Comparison of ENCODE assay signal across 8 cellular contexts in genomic region chr19:1478934-1479707, GRCh38. TPM values are rescaled to one million over a fixed set of nuclear protein-coding genes. Genes with fewer than 3 reads are reported as not detected.
DNase-seq lines count a peak whose midpoint lies in the region; ATAC-seq, FAIRE-seq and TF ChIP-seq lines count a peak whose summit lies in the region.

Gene C19orf25, minus strand, starts transcription at chr19:1479215. Its CDS starts 312 bp downstream, at chr19:1478903.

- H3K9me1 ChIP-seq in IMR-90 (ENCODE audit: insufficient read depth, low read length) = 0 out of 2 replicates have a peak, but pooled peaks cover 3% of the 10 kb centered on the region
- no peaks in the 10 kb centered on the region for H3K9me1 ChIP-seq in endothelial cell of umbilical vein (replicated peaks; ENCODE audit: control insufficient read depth, extremely low read depth, insufficient read depth, low read length)

- H3K4me1 ChIP-seq in IMR-90 (ENCODE audit: control insufficient read depth, insufficient read depth, low read length) (no peaks in the 10 kb centered on the region), OCI-LY7 (ENCODE audit: insufficient read depth, low read length, poor library complexity, severe bottlenecking) (peaks cover 14% of the 10 kb centered on the region), endothelial cell of umbilical vein (ENCODE audit: control insufficient read depth, extremely low read depth, insufficient read depth, low read length) (peaks cover 3% of the 10 kb centered on the region)

- H2BK20ac ChIP-seq in IMR-90 (ENCODE audit: low read depth, low read length) = peak within 1 kb of the TSS; percentile 40; the same call in 1 of the 2 replicates

- H3K9me2 ChIP-seq in OCI-LY7 (ENCODE audit: insufficient read depth, low read length) = no peaks in the 10 kb centered on the region

- H3K18ac ChIP-seq in IMR-90 (ENCODE audit: low read depth, low read length) = peak within 1 kb of the TSS; percentile 53; the same call in 1 of the 2 replicates

- H3K9me3 ChIP-seq in IMR-90 (ENCODE audit: control insufficient read depth, insufficient read depth, low read length) (no peaks in the 10 kb centered on the region), OCI-LY7 (ENCODE audit: low read length) (no peaks in the 10 kb centered on the region), endothelial cell of umbilical vein (replicated peaks; ENCODE audit: control insufficient read depth, insufficient read depth, low read length) (no peaks in the 10 kb centered on the region)

- peak within 1 kb of the TSS; percentile 83 for H3K27ac ChIP-seq in IMR-90 (ENCODE audit: insufficient read depth, low read length)
- peak within 1 kb of the TSS; percentile 81 for H3K27ac ChIP-seq in OCI-LY7 (ENCODE audit: low read depth, low read length, poor library complexity, severe bottlenecking)
- peak within 1 kb of the TSS; percentile 15 for H3K27ac ChIP-seq in endothelial cell of umbilical vein (ENCODE audit: insufficient read depth, low read depth, low read length)

- peak within 1 kb of the TSS; percentile 85 for H2BK120ac ChIP-seq in IMR-90 (ENCODE audit: low read depth, low read length)

- peaks cover 25% of the 10 kb centered on the region for H4K20me1 ChIP-seq in IMR-90 (ENCODE audit: insufficient read depth, low read length)
- no peaks in the 10 kb centered on the region; the same call in 1 of the 2 replicates for H4K20me1 ChIP-seq in OCI-LY7 (ENCODE audit: insufficient read depth, low read length)
- H4K20me1 ChIP-seq in endothelial cell of umbilical vein (replicated peaks; ENCODE audit: control insufficient read depth, extremely low read depth, insufficient read depth, low read length) = no peaks in the 10 kb centered on the region

- ATAC-seq in GM21447 (IDR thresholded peaks at IDR 0.05; ENCODE audit: unreplicated experiment) (peak; percentile 86), IMR-90 (ENCODE audit: low read depth) (peak; percentile 95)

- BruUV-seq in IMR-90 (replicated peaks; lab: Mats Ljungman, UMichigan) (no TSS peak), OCI-LY7 (replicated peaks; lab: Mats Ljungman, UMichigan) (no TSS peak), endothelial cell of umbilical vein (replicated peaks; lab: Mats Ljungman, UMichigan) (no TSS peak)

- H3K9ac ChIP-seq in IMR-90 (ENCODE audit: low read depth, low read length) (peak within 1 kb of the TSS; percentile 77), endothelial cell of umbilical vein (replicated peaks; ENCODE audit: extremely low read depth, insufficient read depth, low read length) (peak within 1 kb of the TSS; percentile 64)

- POLR2A ChIA-PET in IMR-90 (lab: Charles Lee; ENCODE audit: unreplicated experiment) (no interaction called here), OCI-LY7 (lab: Charles Lee) (no interaction called here), endothelial cell of umbilical vein (lab: Charles Lee) (interaction anchor here (0.6 kb wide), 2 partner anchors 237 to 394 kb away, joined by 3 read pairs; no protein-coding TSS in a partner anchor)

- peak within 1 kb of the TSS; percentile 78 for H3K23ac ChIP-seq in IMR-90 (ENCODE audit: low read depth, low read length)

- peak within 1 kb of the TSS; percentile 85; the same call in 1 of the 3 replicates for H2BK15ac ChIP-seq in IMR-90 (ENCODE audit: low read depth, low read length)

- TF ChIP-seq POLR2A in IMR-90 (IDR thresholded peaks at IDR 0.05; ENCODE audit: low read depth, low read length) = peak; percentile 79
- peak; percentile 90 for TF ChIP-seq POLR2A in endothelial cell of umbilical vein (IDR thresholded peaks at IDR 0.05; ENCODE audit: low read depth, low read length)

- H3K4me3 ChIP-seq in IMR-90 (ENCODE audit: insufficient read depth, low read depth, low read length) (peak within 1 kb of the TSS; percentile 54), OCI-LY7 (ENCODE audit: low read depth, low read length, poor library complexity, severe bottlenecking) (peak within 1 kb of the TSS; percentile 88), endothelial cell of umbilical vein (replicated peaks in 1 of 3; ENCODE audit: insufficient read depth in 1 of 3, low read depth in 1 of 3, low read length in 3 of 3) (peak within 1 kb of the TSS; percentile 75 to 88 (median 75))

- peak within 1 kb of the TSS; percentile 92 for H4K91ac ChIP-seq in IMR-90 (ENCODE audit: insufficient read depth, low read depth, low read length)

- no peak within 1 kb of the TSS for H3K56ac ChIP-seq in IMR-90 (ENCODE audit: extremely low read depth, insufficient read depth, low read length)

- H3K27me3 ChIP-seq in IMR-90 (ENCODE audit: control insufficient read depth, insufficient read depth, low read length) (no peaks in the 10 kb centered on the region), endothelial cell of umbilical vein (ENCODE audit: control insufficient read depth in 2 of 2, insufficient read depth in 2 of 2, low read length in 2 of 2) (no peaks in the 10 kb centered on the region)

- intact Hi-C loops in IMR-90 (cut with micrococcal nuclease) (no loop called here), OCI-LY7 (cut with micrococcal nuclease; ENCODE audit: unreplicated experiment) (loop anchor here (1.0 to 2.0 kb wide), 3 partner anchors 24 to 72 kb away; partner anchors contain the start of gene DAZAP1), endothelial cell of umbilical vein (cut with micrococcal nuclease) (loop anchor here (1.0 kb wide), 1 partner anchor 11 kb away; the partner anchor contains the start of gene PCSK4)

- peak within 1 kb of the TSS; percentile 77 for H2BK5ac ChIP-seq in IMR-90 (ENCODE audit: low read depth, low read length, poor library complexity, severe bottlenecking)

- H3K4ac ChIP-seq in IMR-90 (ENCODE audit: low read depth, low read length) = peak within 1 kb of the TSS; percentile 97

- peak within 1 kb of the TSS; percentile 47 for H2AK5ac ChIP-seq in IMR-90 (ENCODE audit: low read depth, low read length)

- H2AFZ ChIP-seq in IMR-90 (replicated peaks; ENCODE audit: low read length, poor library complexity) (peak within 1 kb of the TSS; percentile 99), OCI-LY7 (ENCODE audit: low read length) (peak within 1 kb of the TSS; percentile 82), endothelial cell of umbilical vein (ENCODE audit: low read depth, low read length) (peak within 1 kb of the TSS; percentile 97)

- WGBS in IMR-90 (ENCODE audit: extremely low coverage in 2 of 2, insufficient read length in 1 of 2), 2 experiments = 0% methylated on average over 49 of the region's 71 CpGs; no CpG with 5 or more reads in 1 of the 2 experiments

- peak within 1 kb of the TSS; percentile 81 for H4K5ac ChIP-seq in IMR-90 (ENCODE audit: low read depth, low read length)

- peak within 1 kb of the TSS; percentile 74 for H3K4me2 ChIP-seq in IMR-90 (ENCODE audit: low read depth, low read length)
- peak within 1 kb of the TSS; percentile 73 for H3K4me2 ChIP-seq in OCI-LY7 (ENCODE audit: low read length)
- peak within 1 kb of the TSS; percentile 65 for H3K4me2 ChIP-seq in endothelial cell of umbilical vein (ENCODE audit: insufficient read depth, low read length)

- peaks cover 17% of the 10 kb centered on the region for H3K79me2 ChIP-seq in OCI-LY7 (ENCODE audit: insufficient read depth, low read depth, low read length)
- peaks cover 5% of the 10 kb centered on the region for H3K79me2 ChIP-seq in endothelial cell of umbilical vein (ENCODE audit: control insufficient read depth, insufficient read depth, low read length)

- H4K8ac ChIP-seq in IMR-90 (ENCODE audit: low read depth in 2 of 2, low read length in 2 of 2) = peak within 1 kb of the TSS; percentile 80 to 98

- peak within 1 kb of the TSS; percentile 92 for H2AK9ac ChIP-seq in IMR-90 (replicated peaks; ENCODE audit: low read depth, low read length, poor library complexity)

- DNase-seq in Caki2 (ENCODE audit: low read depth) = peak; percentile 85
- peak; percentile 89 for DNase-seq in IMR-90
- DNase-seq in OCI-LY7 (ENCODE audit: low spot score) = peak; percentile 96
- peak; percentile 94 for DNase-seq in activated CD8-positive, alpha-beta memory T cell treated with anti-CD3 and anti-CD28 coated beads, Interleukin-2, amount 50 U/mL, for 48 hours
- peak; percentile 91 for DNase-seq in endothelial cell of umbilical vein (ENCODE audit: low read depth, low spot score)
- DNase-seq in middle frontal gyrus (ENCODE audit: extremely low spot score, low spot score) = peak; percentile 90
- DNase-seq in stimulated activated CD8-positive, alpha-beta memory T cell treated with anti-CD3 and anti-CD28 coated beads, Interleukin-2, amount 100 ng/mL, for 1 hour (ENCODE audit: low read depth in 2 of 2) = peak; percentile 83 to 86

- H3K79me1 ChIP-seq in IMR-90 (ENCODE audit: low read depth in 1 of 2, low read length in 2 of 2) = peaks cover 10 to 42% of the 10 kb centered on the region in 2 experiments

- in situ Hi-C loops in Caki2 (cut with HindIII; ENCODE audit: low pct_unique_long_range_greater_than_20kb, low sequenced_read_pairs) (no loop called here), IMR-90 (cut with MboI; ENCODE audit: low sequenced_read_pairs) (no loop called here)

- TF ChIP-seq CTCF in IMR-90 (conservative IDR thresholded peaks at IDR 0.05; ENCODE audit: low read depth, low read length) (no peak), OCI-LY7 (conservative IDR thresholded peaks at IDR 0.05; ENCODE audit: low read length) (no peak), endothelial cell of umbilical vein (IDR thresholded peaks at IDR 0.05; ENCODE audit: extremely low read depth in 1 of 2, insufficient read depth in 1 of 2, low read depth in 1 of 2, low read length in 2 of 2) (no peak)

- CTCF ChIA-PET in IMR-90 (lab: Yijun Ruan, JAX) = no interaction called here
- CTCF ChIA-PET in OCI-LY7 (lab: Charles Lee; ENCODE audit: unreplicated experiment) = no interaction called here
- CTCF ChIA-PET in endothelial cell of umbilical vein (lab: Charles Lee) = no interaction called here

- H3K36me3 ChIP-seq in IMR-90 (ENCODE audit: control insufficient read depth, insufficient read depth, low read length) = peaks cover 9% of the 10 kb centered on the region
- H3K36me3 ChIP-seq in OCI-LY7 (ENCODE audit: insufficient read depth, low read length) = peaks cover 21% of the 10 kb centered on the region
- peaks cover 0 to 3% of the 10 kb centered on the region in 2 experiments for H3K36me3 ChIP-seq in endothelial cell of umbilical vein (ENCODE audit: control insufficient read depth in 2 of 2, extremely low read depth in 1 of 2, insufficient read depth in 2 of 2, low read length in 2 of 2)

- dilution Hi-C loops in IMR-90 (cut with HindIII; ENCODE audit: low sequenced_read_pairs, unreplicated experiment) (no loop called here), endothelial cell of umbilical vein (cut with MboI; ENCODE audit: extremely low pct_ligation_motif_present, low sequenced_read_pairs) (no loop called here)

- TF ChIP-seq RAD21 in IMR-90 (IDR thresholded peaks at IDR 0.05; ENCODE audit: low read length) = no peak

- H3K14ac ChIP-seq in IMR-90 (replicated peaks; ENCODE audit: low read depth, low read length) = peak within 1 kb of the TSS; percentile 97

- peak; percentile 95 for FAIRE-seq in endothelial cell of umbilical vein (lab: Jason Lieb, UNC)

RNA-seq across cellular contexts. Expression of gene C19orf25, which starts in this region (rescaled TPM):
- total RNA-seq in Caki2 (2014; rRNA removed; shearing (Covaris generic); ENCODE audit: low replicate concordance) = 28.0 and 29.1 TPM in 2 replicates
- total RNA-seq in IMR-90 (2012; rRNA removed) (10.4 and 10.6 TPM in 2 replicates), OCI-LY7 (2022) (54.6 and 58.6 TPM in 2 replicates), endothelial cell of umbilical vein (28.0 and 29.0 TPM in 2 replicates)
- polyA plus RNA-seq in IMR-90 (2012; rRNA removed) (34.9 and 40.8 TPM in 2 replicates), endothelial cell of umbilical vein (34.6 and 40.3 TPM in 2 replicates)
- polyA plus RNA-seq in IMR-90 (2012; cell fraction: cytosol; rRNA removed) = 36.9 and 49.4 TPM in 2 replicates
- 25.0 and 47.9 TPM in 2 replicates for polyA plus RNA-seq in IMR-90 (2012; cell fraction: nucleus; rRNA removed; ENCODE audit: low replicate concordance)
- 27.1 and 45.6 TPM in 2 replicates for total RNA-seq in OCI-LY7 (2014; rRNA removed; shearing (Covaris generic))
- 21.2 and 27.3 TPM in 2 replicates for polyA plus RNA-seq in endothelial cell of umbilical vein (2011; cell fraction: cytosol; rRNA removed)
- 20.9 TPM in 2 replicates for polyA plus RNA-seq in endothelial cell of umbilical vein (2011; cell fraction: nucleus; rRNA removed)
- polyA plus RNA-seq in endothelial cell of umbilical vein (2012) = 10.8 and 16.6 TPM in 2 replicates
- 7.0 and 9.5 TPM in 2 replicates for polyA minus RNA-seq in endothelial cell of umbilical vein
- 19.0 TPM for polyA minus RNA-seq in endothelial cell of umbilical vein (2011; cell fraction: cytosol; rRNA and poly(A)+ RNA removed)
- polyA minus RNA-seq in endothelial cell of umbilical vein (2011; cell fraction: nucleus; rRNA and poly(A)+ RNA removed) = 9.1 and 11.3 TPM in 2 replicates

Comparison
In these comparisons a context has a peak if more than half of its experiments do, and no peak if none do; other contexts are left out.
1. Peak in every context shown above with its lines: DNase-seq, ATAC-seq, H3K4me3 ChIP-seq and H3K27ac ChIP-seq.
2. H3K27ac ChIP-seq: peak in every context shown above with its lines; median percentile 83 in IMR-90; 81 in OCI-LY7; 15 in endothelial cell of umbilical vein.